ENCODE assay signal across 13 cellular contexts in the genomic region with DNA sequence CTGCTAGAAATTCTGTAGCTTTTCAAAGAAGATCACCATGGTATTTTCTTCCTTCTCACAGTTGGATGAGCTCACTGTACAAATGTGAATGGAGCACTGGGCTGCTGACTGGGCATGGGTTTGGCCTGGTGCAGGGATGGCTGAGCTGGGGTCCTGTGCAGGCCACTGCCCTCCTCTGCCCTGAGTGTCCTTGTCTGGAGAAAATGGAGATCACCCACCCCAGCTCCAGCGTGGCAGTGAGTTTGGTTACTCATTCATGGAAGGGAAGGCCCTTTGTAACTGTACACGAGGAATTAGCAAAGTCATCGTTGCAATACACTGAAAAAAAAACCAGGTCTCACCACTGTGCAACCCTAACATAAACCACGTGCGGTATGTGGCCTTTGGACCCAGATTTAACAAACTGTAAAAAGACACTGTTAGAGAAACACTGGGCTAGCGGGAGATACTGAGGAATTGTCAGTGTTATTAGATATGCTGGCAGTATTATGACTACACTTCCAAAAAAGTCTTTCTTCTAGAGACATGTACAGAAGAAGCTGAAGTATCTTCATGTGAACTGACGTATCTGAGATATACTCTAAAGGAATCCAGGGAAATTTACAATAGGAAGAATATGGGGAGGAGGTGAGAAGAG. TPM values are rescaled to one million over a fixed set of nuclear protein-coding genes. Genes with fewer than 3 reads are reported as not detected.
DNase-seq lines count a peak whose midpoint lies in the region; ATAC-seq, FAIRE-seq and TF ChIP-seq lines count a peak whose summit lies in the region.
"Had no signal": no experiment of that assay in that cellular context is flagged by ENCODE, and none has a peak within 500 bp of the region (broad histone marks: within the 10 kb centered on the region; RNA-seq: fewer than 3 reads in every experiment).

No MANE protein-coding gene starts in this region.

- H3K9ac ChIP-seq in astrocyte (ENCODE audit: low read length), result no peak overlapping the region

- H3K9me3 Mint-ChIP-seq in astrocyte (ENCODE audit: unreplicated experiment), result no peaks in the 10 kb centered on the region

- no peaks in the 10 kb centered on the region for H3K27me3 ChIP-seq in astrocyte (ENCODE audit: insufficient read depth, low read length)
- H3K27me3 ChIP-seq: right atrium auricular region had no signal

- H3K4me1 ChIP-seq in astrocyte (ENCODE audit: insufficient read depth, low read length), result peaks cover 13% of the 10 kb centered on the region
- peaks cover 27% of the 10 kb centered on the region for H3K4me1 ChIP-seq in mucosa of descending colon (ENCODE audit: low read depth)

- intact Hi-C loops in mucosa of descending colon (cut with DNase I, micrococcal nuclease), result no loop called here

- H3K36me3 ChIP-seq in astrocyte (ENCODE audit: insufficient read depth, low read length) (no peaks in the 10 kb centered on the region), mucosa of descending colon (ENCODE audit: low read depth) (no peaks in the 10 kb centered on the region)
- H3K36me3 ChIP-seq: right atrium auricular region had no signal

- no peaks in the 10 kb centered on the region for H3K9me3 ChIP-seq in astrocyte (ENCODE audit: insufficient read depth, low read depth, low read length)
- H3K9me3 ChIP-seq in mucosa of descending colon, result no peaks in the 10 kb centered on the region
- H3K9me3 ChIP-seq: right atrium auricular region had no signal

- no peak overlapping the region for H2AFZ ChIP-seq in astrocyte (ENCODE audit: low read depth, low read length)

- H3K36me3 Mint-ChIP-seq in astrocyte (ENCODE audit: low read depth, unreplicated experiment), result no peaks in the 10 kb centered on the region

- no peaks in the 10 kb centered on the region for H3K79me2 ChIP-seq in astrocyte (ENCODE audit: insufficient read depth, low read length)

- H3K27me3 Mint-ChIP-seq in astrocyte (ENCODE audit: low read depth, unreplicated experiment), result no peaks in the 10 kb centered on the region

- peak; percentile 89 for ATAC-seq in mucosa of descending colon
- no peak for ATAC-seq in GM18907 (IDR thresholded peaks at IDR 0.05; ENCODE audit: unreplicated experiment)
- no peak for ATAC-seq in GM19023 (IDR thresholded peaks at IDR 0.05; ENCODE audit: unreplicated experiment)
- ATAC-seq: HCT116 had no signal

- H3K4me3 Mint-ChIP-seq in astrocyte (ENCODE audit: unreplicated experiment), result no peak overlapping the region

- H3K27ac ChIP-seq in astrocyte (ENCODE audit: low read depth, low read length), result no peak overlapping the region
- H3K27ac ChIP-seq: right atrium auricular region, SK-N-MC had no signal

- H3K27ac Mint-ChIP-seq in astrocyte (ENCODE audit: unreplicated experiment), result peak overlapping the region; percentile 89

- FAIRE-seq in astrocyte (lab: Jason Lieb, UNC), result no peak

- H3K4me3 ChIP-seq in astrocyte (ENCODE audit: insufficient read depth, low read depth, low read length) (no peak overlapping the region), mucosa of descending colon (no peak overlapping the region)
- H3K4me3 ChIP-seq: right atrium auricular region, SK-N-MC had no signal

- peaks cover 15% of the 10 kb centered on the region for H3K4me1 Mint-ChIP-seq in astrocyte (ENCODE audit: low read depth, unreplicated experiment)

- H4K20me1 ChIP-seq in astrocyte (ENCODE audit: insufficient read depth, low read length), result no peaks in the 10 kb centered on the region

- DNase-seq in AML-193 (lab: John Stamatoyannopoulos, UW) (peak; percentile 76 to 84), HuH-7 (ENCODE audit: low spot score) (peak; percentile 91), astrocyte (ENCODE audit: low read depth) (peak; percentile 44), mucosa of descending colon (peak in 2 of 3 donors; percentile 57 to 82), germinal center (ENCODE audit: low spot score) (no peak), SHP77 treated with DMSO at 0.1 percent for 48 hours (lab: John Stamatoyannopoulos, UW) (no peak)
- DNase-seq: effector CD8-positive, alpha-beta T cell; NCI-H2029 treated with DMSO at 0.1 percent for 48 hours had no signal

- H3K4me2 ChIP-seq in astrocyte (ENCODE audit: low read length), result no peak overlapping the region

- TF ChIP-seq CTCF in astrocyte (IDR thresholded peaks at IDR 0.05; ENCODE audit: insufficient read depth, low read depth, low read length) (no peak), mucosa of descending colon (IDR thresholded peaks at IDR 0.05) (no peak)

RNA-seq across cellular contexts. Expression of gene TBC1D14, which starts 16.1 kb away (rescaled TPM):
- total RNA-seq in astrocyte, result 25.8 and 30.4 TPM in 2 replicates
- 10 to 100 TPM; 51.8 to 70.8 (median 56.2) TPM for total RNA-seq in mucosa of descending colon

Comparison
In these comparisons a context has a peak if more than half of its experiments do, and no peak if none do; other contexts are left out.
1. DNase-seq: peak in AML-193 (2 of 2), HuH-7 (single experiment), astrocyte (single experiment) and mucosa of descending colon (2 of 3); none in germinal center (single experiment) and SHP77 treated with DMSO at 0.1 percent for 48 hours (single experiment).